8 cellular contexts compared by ENCODE assay signal in the genomic region with DNA sequence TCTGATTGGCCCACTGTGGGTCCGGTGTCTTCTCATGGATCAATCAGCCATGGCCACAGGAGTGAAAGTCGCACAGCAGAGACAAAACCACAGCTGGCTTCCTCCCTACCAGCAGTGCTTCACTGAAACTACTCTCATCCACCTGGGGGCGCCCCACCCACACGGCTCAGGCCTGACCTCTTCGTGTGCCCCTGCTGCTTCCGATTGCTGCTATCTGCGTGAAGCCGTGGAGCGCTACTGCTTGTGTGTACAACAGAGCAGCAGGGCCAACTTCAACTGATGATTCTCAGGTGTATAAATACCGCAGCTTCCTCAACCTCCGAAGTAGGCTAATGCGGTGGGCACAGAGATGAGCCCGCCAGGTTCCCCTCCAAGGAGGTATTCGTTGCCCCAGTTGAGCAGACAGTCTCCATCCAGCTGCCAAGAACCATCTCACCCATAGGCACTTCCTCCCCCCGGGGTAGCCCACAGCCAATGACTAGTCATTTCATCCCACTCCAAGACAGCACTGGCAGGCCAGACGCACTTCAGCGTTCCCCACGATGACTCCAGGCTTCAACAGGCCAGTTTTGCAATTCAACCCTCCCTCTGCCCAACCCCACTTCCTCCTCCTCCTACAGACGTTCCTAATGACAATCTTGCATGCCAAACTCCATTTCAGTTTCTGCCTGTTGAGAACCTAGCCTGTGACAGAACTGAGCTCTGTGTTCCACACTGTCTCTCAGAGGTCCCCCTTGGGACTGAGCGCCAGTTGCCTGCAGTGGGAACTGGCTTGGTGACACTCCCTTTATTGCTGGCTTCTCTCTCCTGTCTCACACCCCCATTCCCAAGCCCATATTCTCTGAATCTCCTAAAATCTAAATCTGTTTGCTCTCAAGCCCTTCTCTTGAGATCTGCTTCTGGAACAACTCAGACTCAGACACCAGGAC.
DNase-seq lines count a peak whose midpoint lies in the region; ATAC-seq, FAIRE-seq and TF ChIP-seq lines count a peak whose summit lies in the region.

No MANE protein-coding gene starts in this region.

- no peak for FAIRE-seq in HTR-8/SVneo (lab: Jason Lieb, UNC)

- ATAC-seq in HG03378 (IDR thresholded peaks at IDR 0.05; ENCODE audit: unreplicated experiment) = peak; percentile 63
- ATAC-seq in SK-N-SH treated with all-trans-retinoic acid at 6 μM for 48 hours = peak; percentile 31

- DNase-seq in NCI-H345 (lab: John Stamatoyannopoulos, UW) (peak; percentile 25), NCI-H345 treated with DMSO at 0.1 percent for 48 hours (lab: John Stamatoyannopoulos, UW; ENCODE audit: unreplicated experiment) (no peak), iris pigment epithelial cell (ENCODE audit: low read depth) (peak; percentile 66), HTR-8/SVneo (ENCODE audit: insufficient read length, low spot score) (no peak)
- DNase-seq in activated naive CD4-positive, alpha-beta T cell treated with anti-CD3 and anti-CD28 coated beads, Interleukin-2, amount 50 U/mL, for 16 hours = peak; percentile 56
- DNase-seq in stimulated activated CD4-positive, alpha-beta T cell treated with anti-CD3 and anti-CD28 coated beads, TNF-alpha, amount 100 ng/mL, for 4 hours (ENCODE audit: low read depth in 3 of 3) = peak; percentile 8 to 37 (median 29)

TF ChIP-seq in SK-N-SH treated with all-trans-retinoic acid at 6 μM for 48 hours, 23 proteins besides CTCF, POLR2A, EP300 and RAD21:
- no peak for TF ChIP-seq ARNTL (CRISPR knock-in tag; IDR thresholded peaks at IDR 0.05; ENCODE audit: borderline replicate concordance, low read depth)
- TF ChIP-seq ZNF8 (CRISPR knock-in tag; IDR thresholded peaks at IDR 0.05) = no peak
- no peak for TF ChIP-seq ZFP30 (CRISPR knock-in tag; IDR thresholded peaks at IDR 0.05)
- TF ChIP-seq, protein P1, sequence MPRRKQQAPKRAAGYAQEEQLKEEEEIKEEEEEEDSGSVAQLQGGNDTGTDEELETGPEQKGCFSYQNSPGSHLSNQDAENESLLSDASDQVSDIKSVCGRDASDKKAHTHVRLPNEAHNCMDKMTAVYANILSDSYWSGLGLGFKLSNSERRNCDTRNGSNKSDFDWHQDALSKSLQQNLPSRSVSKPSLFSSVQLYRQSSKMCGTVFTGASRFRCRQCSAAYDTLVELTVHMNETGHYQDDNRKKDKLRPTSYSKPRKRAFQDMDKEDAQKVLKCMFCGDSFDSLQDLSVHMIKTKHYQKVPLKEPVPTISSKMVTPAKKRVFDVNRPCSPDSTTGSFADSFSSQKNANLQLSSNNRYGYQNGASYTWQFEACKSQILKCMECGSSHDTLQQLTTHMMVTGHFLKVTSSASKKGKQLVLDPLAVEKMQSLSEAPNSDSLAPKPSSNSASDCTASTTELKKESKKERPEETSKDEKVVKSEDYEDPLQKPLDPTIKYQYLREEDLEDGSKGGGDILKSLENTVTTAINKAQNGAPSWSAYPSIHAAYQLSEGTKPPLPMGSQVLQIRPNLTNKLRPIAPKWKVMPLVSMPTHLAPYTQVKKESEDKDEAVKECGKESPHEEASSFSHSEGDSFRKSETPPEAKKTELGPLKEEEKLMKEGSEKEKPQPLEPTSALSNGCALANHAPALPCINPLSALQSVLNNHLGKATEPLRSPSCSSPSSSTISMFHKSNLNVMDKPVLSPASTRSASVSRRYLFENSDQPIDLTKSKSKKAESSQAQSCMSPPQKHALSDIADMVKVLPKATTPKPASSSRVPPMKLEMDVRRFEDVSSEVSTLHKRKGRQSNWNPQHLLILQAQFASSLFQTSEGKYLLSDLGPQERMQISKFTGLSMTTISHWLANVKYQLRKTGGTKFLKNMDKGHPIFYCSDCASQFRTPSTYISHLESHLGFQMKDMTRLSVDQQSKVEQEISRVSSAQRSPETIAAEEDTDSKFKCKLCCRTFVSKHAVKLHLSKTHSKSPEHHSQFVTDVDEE (CRISPR knock-in tag; IDR thresholded peaks at IDR 0.05) = no peak
- no peak for TF ChIP-seq ZNF70 (CRISPR knock-in tag; IDR thresholded peaks at IDR 0.05)
- no peak for TF ChIP-seq CSDC2 (CRISPR knock-in tag; IDR thresholded peaks at IDR 0.05)
- no peak for TF ChIP-seq ZNF565 (CRISPR knock-in tag; conservative IDR thresholded peaks at IDR 0.05; ENCODE audit: low read depth)
- TF ChIP-seq, protein P2, sequence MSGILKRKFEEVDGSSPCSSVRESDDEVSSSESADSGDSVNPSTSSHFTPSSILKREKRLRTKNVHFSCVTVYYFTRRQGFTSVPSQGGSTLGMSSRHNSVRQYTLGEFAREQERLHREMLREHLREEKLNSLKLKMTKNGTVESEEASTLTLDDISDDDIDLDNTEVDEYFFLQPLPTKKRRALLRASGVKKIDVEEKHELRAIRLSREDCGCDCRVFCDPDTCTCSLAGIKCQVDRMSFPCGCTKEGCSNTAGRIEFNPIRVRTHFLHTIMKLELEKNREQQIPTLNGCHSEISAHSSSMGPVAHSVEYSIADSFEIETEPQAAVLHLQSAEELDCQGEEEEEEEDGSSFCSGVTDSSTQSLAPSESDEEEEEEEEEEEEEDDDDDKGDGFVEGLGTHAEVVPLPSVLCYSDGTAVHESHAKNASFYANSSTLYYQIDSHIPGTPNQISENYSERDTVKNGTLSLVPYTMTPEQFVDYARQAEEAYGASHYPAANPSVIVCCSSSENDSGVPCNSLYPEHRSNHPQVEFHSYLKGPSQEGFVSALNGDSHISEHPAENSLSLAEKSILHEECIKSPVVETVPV (CRISPR knock-in tag; IDR thresholded peaks at IDR 0.05) = no peak
- no peak for TF ChIP-seq BACH2 (CRISPR knock-in tag; IDR thresholded peaks at IDR 0.05; ENCODE audit: borderline replicate concordance)
- TF ChIP-seq TOX (CRISPR knock-in tag; IDR thresholded peaks at IDR 0.05; ENCODE audit: borderline replicate concordance) = no peak
- TF ChIP-seq GLIS3 (CRISPR knock-in tag; IDR thresholded peaks at IDR 0.05) = no peak
- TF ChIP-seq TCF4 (CRISPR knock-in tag; IDR thresholded peaks at IDR 0.05; ENCODE audit: borderline replicate concordance) = no peak
- TF ChIP-seq, protein P3, sequence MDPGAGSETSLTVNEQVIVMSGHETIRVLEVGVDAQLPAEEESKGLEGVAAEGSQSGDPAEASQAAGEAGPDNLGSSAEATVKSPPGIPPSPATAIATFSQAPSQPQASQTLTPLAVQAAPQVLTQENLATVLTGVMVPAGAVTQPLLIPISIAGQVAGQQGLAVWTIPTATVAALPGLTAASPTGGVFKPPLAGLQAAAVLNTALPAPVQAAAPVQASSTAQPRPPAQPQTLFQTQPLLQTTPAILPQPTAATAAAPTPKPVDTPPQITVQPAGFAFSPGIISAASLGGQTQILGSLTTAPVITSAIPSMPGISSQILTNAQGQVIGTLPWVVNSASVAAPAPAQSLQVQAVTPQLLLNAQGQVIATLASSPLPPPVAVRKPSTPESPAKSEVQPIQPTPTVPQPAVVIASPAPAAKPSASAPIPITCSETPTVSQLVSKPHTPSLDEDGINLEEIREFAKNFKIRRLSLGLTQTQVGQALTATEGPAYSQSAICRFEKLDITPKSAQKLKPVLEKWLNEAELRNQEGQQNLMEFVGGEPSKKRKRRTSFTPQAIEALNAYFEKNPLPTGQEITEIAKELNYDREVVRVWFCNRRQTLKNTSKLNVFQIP (CRISPR knock-in tag; IDR thresholded peaks at IDR 0.05; ENCODE audit: borderline replicate concordance, low read depth) = no peak
- TF ChIP-seq SNAI2 (CRISPR knock-in tag; IDR thresholded peaks at IDR 0.05) = no peak
- no peak for TF ChIP-seq ESRRG (CRISPR knock-in tag; IDR thresholded peaks at IDR 0.05)

Comparison
In these comparisons a context has a peak if more than half of its experiments do, and no peak if none do; other contexts are left out.
1. DNase-seq: peak in NCI-H345 (single experiment), activated naive CD4-positive, alpha-beta T cell treated with anti-CD3 and anti-CD28 coated beads, Interleukin-2, amount 50 U/mL, for 16 hours (single experiment), iris pigment epithelial cell (single experiment) and stimulated activated CD4-positive, alpha-beta T cell treated with anti-CD3 and anti-CD28 coated beads, TNF-alpha, amount 100 ng/mL, for 4 hours (3 of 3); none in NCI-H345 treated with DMSO at 0.1 percent for 48 hours (single experiment) and HTR-8/SVneo (single experiment).